ENCODE assay signal across 8 cellular contexts in genomic region chr16:30585400-30586191, GRCh38. TPM values are rescaled to one million over a fixed set of nuclear protein-coding genes. Genes with fewer than 3 reads are reported as not detected.
DNase-seq lines count a peak whose midpoint lies in the region; FAIRE-seq and TF ChIP-seq lines count a peak whose summit lies in the region.

ZNF785 (minus strand) TSS chr16:30585697; CDS start chr16:30585611, 86 bp downstream.

- DNase-seq in COLO829 (ENCODE audit: low spot score) (peak; percentile 96), GM20000 (ENCODE audit: low spot score) (peak; percentile 98), HTR-8/SVneo (ENCODE audit: insufficient read length, low spot score) (peak; percentile 89), OCI-M1 (lab: John Stamatoyannopoulos, UW) (peak; percentile 99), activated T-cell treated with anti-CD3 and anti-CD28 coated beads for 48 hours (ENCODE audit: low read depth) (peak; percentile 86), erythroblast (lab: John Stamatoyannopoulos, UW) (peak; percentile 97 to 98), mucosa of gallbladder (ENCODE audit: low spot score) (peak; percentile 98)
- DNase-seq in stimulated activated CD8-positive, alpha-beta memory T cell treated with anti-CD3 and anti-CD28 coated beads, Interleukin-4, amount 100 ng/mL, for 24 hours (ENCODE audit: low read depth), result peak; percentile 79

- FAIRE-seq in HTR-8/SVneo (lab: Jason Lieb, UNC), result no peak

- no peak for TF ChIP-seq CTCF in GM20000 (IDR thresholded peaks at IDR 0.05; ENCODE audit: extremely low read depth, missing control alignments)

- peak; percentile 76 for TF ChIP-seq POLR2A in erythroblast (IDR thresholded peaks at IDR 0.05; ENCODE audit: low read length)

RNA-seq across cellular contexts. Expression of gene ZNF785, which starts in this region (rescaled TPM):
- 24.0 TPM for total RNA-seq in mucosa of gallbladder

Comparison
In these comparisons a context has a peak if more than half of its experiments do, and no peak if none do; other contexts are left out.
1. Peak in every context shown above with its lines: DNase-seq.